8 cellular contexts compared by ENCODE assay signal in genomic region chr11:75346912-75347647, GRCh38. TPM values are rescaled to one million over a fixed set of nuclear protein-coding genes. Genes with fewer than 3 reads are reported as not detected.
A peak's percentile ranks its signal among the peaks of the same experiment; 100 is the strongest.
DNase-seq lines count a peak whose midpoint lies in the region; ATAC-seq lines count a peak whose summit lies in the region.

No MANE protein-coding gene starts in this region.

- H3K4me3 Mint-ChIP-seq in CD4-positive, CD25-positive, alpha-beta regulatory T cell: peak overlapping the region in 2 of 4 donors; percentile 40 to 43

- no peak overlapping the region for H4K8ac ChIP-seq in neuronal stem cell (ENCODE audit: low read depth, low read length)

- peak overlapping the region; percentile 50 for H2BK15ac ChIP-seq in neuronal stem cell (ENCODE audit: low read length)

- H3K4ac ChIP-seq in neuronal stem cell (ENCODE audit: low read length): no peak overlapping the region

- H2AFZ ChIP-seq in neuronal stem cell (ENCODE audit: low read length): no peak overlapping the region

- no peak overlapping the region for H4K91ac ChIP-seq in neuronal stem cell (ENCODE audit: low read depth, low read length, poor library complexity)

- no peaks in the 10 kb centered on the region for H3K27me3 Mint-ChIP-seq in CD4-positive, CD25-positive, alpha-beta regulatory T cell

- no peak overlapping the region for H2BK120ac ChIP-seq in neuronal stem cell (ENCODE audit: low read depth, low read length)

- H3K27ac Mint-ChIP-seq in CD4-positive, CD25-positive, alpha-beta regulatory T cell: peak overlapping the region; percentile 3 to 94 (median 89)

- no peaks in the 10 kb centered on the region for H3K36me3 ChIP-seq in CD4-positive, CD25-positive, alpha-beta regulatory T cell (ENCODE audit: control insufficient read depth, insufficient read depth, low read length)
- H3K36me3 ChIP-seq in esophagus (ENCODE audit: control insufficient read depth in 2 of 2, insufficient read depth in 2 of 2, low read length in 1 of 2): no peaks in the 10 kb centered on the region
- H3K36me3 ChIP-seq in neuronal stem cell (replicated peaks in 1 of 2; ENCODE audit: control insufficient read depth in 2 of 2, insufficient read depth in 2 of 2, low read length in 2 of 2): no peaks in the 10 kb centered on the region

- H3K4me2 ChIP-seq in neuronal stem cell (ENCODE audit: insufficient read depth, low read length, poor library complexity, severe bottlenecking): no peak overlapping the region

- H2BK5ac ChIP-seq in neuronal stem cell (ENCODE audit: low read length): no peak overlapping the region

- no peak overlapping the region for H3K23ac ChIP-seq in neuronal stem cell (ENCODE audit: low read depth, low read length, poor library complexity)

- H3K79me1 ChIP-seq in neuronal stem cell (ENCODE audit: low read depth, low read length): no peaks in the 10 kb centered on the region

- H2BK12ac ChIP-seq in neuronal stem cell (ENCODE audit: low read length): peak overlapping the region; percentile 26

- H3K4me3 ChIP-seq in CD4-positive, CD25-positive, alpha-beta regulatory T cell (ENCODE audit: low read depth, low read length): no peak overlapping the region
- no peak overlapping the region for H3K4me3 ChIP-seq in esophagus (ENCODE audit: low read depth in 1 of 2, low read length in 2 of 2)
- H3K4me3 ChIP-seq in neuronal stem cell (ENCODE audit: low read length in 2 of 2): no peak overlapping the region

- peak overlapping the region; percentile 15 for H3K27ac ChIP-seq in CD4-positive, CD25-positive, alpha-beta regulatory T cell (ENCODE audit: insufficient read depth, low read length, poor library complexity, severe bottlenecking)
- H3K27ac ChIP-seq in esophagus (ENCODE audit: low read depth in 2 of 2, low read length in 1 of 2): peak overlapping the region; percentile 38 to 78
- no peak overlapping the region for H3K27ac ChIP-seq in neuronal stem cell (replicated peaks; ENCODE audit: low read length)

- no peaks in the 10 kb centered on the region for H3K27me3 ChIP-seq in CD4-positive, CD25-positive, alpha-beta regulatory T cell (ENCODE audit: control insufficient read depth, insufficient read depth, low read length)
- no peaks in the 10 kb centered on the region for H3K27me3 ChIP-seq in esophagus (ENCODE audit: control insufficient read depth in 1 of 2, insufficient read depth in 2 of 2, low read length in 2 of 2)
- H3K27me3 ChIP-seq in neuronal stem cell (ENCODE audit: control insufficient read depth in 3 of 3, insufficient read depth in 3 of 3, low read depth in 1 of 3, low read length in 3 of 3): peaks cover 0 to 12% (median 0%) of the 10 kb centered on the region in 3 experiments

- peaks cover 42% of the 10 kb centered on the region for H3K4me1 ChIP-seq in CD4-positive, CD25-positive, alpha-beta regulatory T cell (ENCODE audit: control insufficient read depth, insufficient read depth, low read length, poor library complexity, severe bottlenecking)
- H3K4me1 ChIP-seq in esophagus (ENCODE audit: control insufficient read depth in 2 of 2, insufficient read depth in 2 of 2, low read length in 1 of 2): peaks cover 22 to 54% of the 10 kb centered on the region in 2 donors
- peaks cover 38 to 39% of the 10 kb centered on the region in 2 donors for H3K4me1 ChIP-seq in neuronal stem cell (ENCODE audit: control insufficient read depth in 2 of 2, insufficient read depth in 1 of 2, low read depth in 1 of 2, low read length in 2 of 2)

- peaks cover 8 to 91% (median 52%) of the 10 kb centered on the region in 4 donors for H3K4me1 Mint-ChIP-seq in CD4-positive, CD25-positive, alpha-beta regulatory T cell

- ATAC-seq in CD4-positive, CD25-positive, alpha-beta regulatory T cell (ENCODE audit: low read depth in 2 of 2): no peak
- ATAC-seq in GM19023 (IDR thresholded peaks at IDR 0.05; ENCODE audit: unreplicated experiment) (no peak), HG02938 (IDR thresholded peaks at IDR 0.05; ENCODE audit: unreplicated experiment) (no peak), HG03280 (IDR thresholded peaks at IDR 0.05; ENCODE audit: unreplicated experiment) (no peak)

- no peak overlapping the region for H3K14ac ChIP-seq in neuronal stem cell (ENCODE audit: low read length)

- H3K9ac ChIP-seq in neuronal stem cell (ENCODE audit: low read depth, low read length, poor library complexity): no peak overlapping the region

- 56 to 60% methylated on average over 11 of the region's 11 CpGs for WGBS in esophagus, 2 donors
- no CpG with 5 or more reads among the region's 11 CpGs for WGBS in neuronal stem cell (ENCODE audit: extremely low coverage in 2 of 2, insufficient read length in 2 of 2, insufficient replicate concordance in 1 of 2), 2 donors

- no peaks in the 10 kb centered on the region for H3K36me3 Mint-ChIP-seq in CD4-positive, CD25-positive, alpha-beta regulatory T cell

- H3K9me3 ChIP-seq in CD4-positive, CD25-positive, alpha-beta regulatory T cell (ENCODE audit: control insufficient read depth in 2 of 2, low read length in 2 of 2): no peaks in the 10 kb centered on the region
- H3K9me3 ChIP-seq in esophagus (ENCODE audit: control insufficient read depth in 2 of 2, insufficient read depth in 1 of 2, low read depth in 1 of 2, low read length in 1 of 2) (no peaks in the 10 kb centered on the region), neuronal stem cell (replicated peaks in 1 of 2; ENCODE audit: control insufficient read depth in 2 of 2, insufficient read depth in 1 of 2, low read depth in 1 of 2, low read length in 2 of 2) (no peaks in the 10 kb centered on the region)

- H2AK5ac ChIP-seq in neuronal stem cell (ENCODE audit: low read depth, low read length): peak overlapping the region; percentile 48

- H3K9me3 Mint-ChIP-seq in CD4-positive, CD25-positive, alpha-beta regulatory T cell: no peaks in the 10 kb centered on the region

- H3K18ac ChIP-seq in neuronal stem cell (ENCODE audit: low read length): peak overlapping the region; percentile 39

- no peak for DNase-seq in CD4-positive, CD25-positive, alpha-beta regulatory T cell
- peak; percentile 15 for DNase-seq in NCI-H1694 (lab: John Stamatoyannopoulos, UW)
- no peak for DNase-seq in neuronal stem cell (ENCODE audit: low spot score)
- DNase-seq in retina: no peak

RNA-seq across cellular contexts. Expression of gene ARRB1, which starts 4.4 kb away (rescaled TPM):
- 36.1 TPM for total RNA-seq in CD4-positive, CD25-positive, alpha-beta regulatory T cell
- 1 to 10 TPM; 5.1 to 8.0 (median 5.8) TPM for polyA plus RNA-seq in CD4-positive, CD25-positive, alpha-beta regulatory T cell
- 1 to 10 TPM; 4.9 to 5.0 TPM for polyA plus RNA-seq in esophagus
- 6.6 TPM for polyA plus RNA-seq in neuronal stem cell (2013, experiment 1 of 2)
- polyA plus RNA-seq in neuronal stem cell (2013, experiment 2 of 2): 6.3 TPM

RNA-seq across cellular contexts. Expression of gene RPS3, which starts 52.2 kb away (rescaled TPM):
- 3,495 TPM for total RNA-seq in CD4-positive, CD25-positive, alpha-beta regulatory T cell
- polyA plus RNA-seq in CD4-positive, CD25-positive, alpha-beta regulatory T cell: 1,000 to 10,000 TPM; 3,908 to 6,708 (median 5,568) TPM
- 1,000 to 10,000 TPM; 1,864 to 2,574 TPM for polyA plus RNA-seq in esophagus
- 5,741 TPM for polyA plus RNA-seq in neuronal stem cell (2013, experiment 1 of 2)
- polyA plus RNA-seq in neuronal stem cell (2013, experiment 2 of 2): 5,744 TPM
